1 cellular context compared by ENCODE assay signal in the genomic region with DNA sequence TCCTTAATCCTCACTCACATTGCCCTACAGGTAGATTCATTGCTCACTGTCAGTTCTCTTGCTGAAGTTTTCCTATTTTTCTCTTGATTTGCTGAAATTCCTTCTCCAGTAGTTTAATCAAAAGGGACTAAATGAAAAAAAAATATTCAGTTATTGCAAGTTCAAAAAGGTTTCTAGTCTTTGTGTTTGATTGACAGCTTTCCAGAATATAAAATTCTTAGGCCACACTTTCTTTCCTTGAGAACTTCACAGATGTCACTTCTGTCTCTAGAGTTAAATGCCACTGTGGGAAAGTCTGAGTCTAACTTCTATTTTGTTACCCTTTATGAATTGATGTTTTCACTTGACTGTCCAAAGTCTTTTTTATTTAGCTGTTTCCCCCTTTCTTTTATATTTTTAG.
A peak's percentile ranks its signal among the peaks of the same experiment; 100 is the strongest.
TF ChIP-seq lines count a peak whose summit lies in the region.

No MANE protein-coding gene starts in this region.

TF ChIP-seq in K562, 482 proteins besides CTCF, POLR2A, EP300 and RAD21 (continued from another document):
- TF ChIP-seq, protein P1, sequence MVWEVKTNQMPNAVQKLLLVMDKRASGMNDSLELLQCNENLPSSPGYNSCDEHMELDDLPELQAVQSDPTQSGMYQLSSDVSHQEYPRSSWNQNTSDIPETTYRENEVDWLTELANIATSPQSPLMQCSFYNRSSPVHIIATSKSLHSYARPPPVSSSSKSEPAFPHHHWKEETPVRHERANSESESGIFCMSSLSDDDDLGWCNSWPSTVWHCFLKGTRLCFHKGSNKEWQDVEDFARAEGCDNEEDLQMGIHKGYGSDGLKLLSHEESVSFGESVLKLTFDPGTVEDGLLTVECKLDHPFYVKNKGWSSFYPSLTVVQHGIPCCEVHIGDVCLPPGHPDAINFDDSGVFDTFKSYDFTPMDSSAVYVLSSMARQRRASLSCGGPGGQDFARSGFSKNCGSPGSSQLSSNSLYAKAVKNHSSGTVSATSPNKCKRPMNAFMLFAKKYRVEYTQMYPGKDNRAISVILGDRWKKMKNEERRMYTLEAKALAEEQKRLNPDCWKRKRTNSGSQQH (CRISPR knock-in tag; IDR thresholded peaks at IDR 0.05), result no peak
- TF ChIP-seq, protein P2, sequence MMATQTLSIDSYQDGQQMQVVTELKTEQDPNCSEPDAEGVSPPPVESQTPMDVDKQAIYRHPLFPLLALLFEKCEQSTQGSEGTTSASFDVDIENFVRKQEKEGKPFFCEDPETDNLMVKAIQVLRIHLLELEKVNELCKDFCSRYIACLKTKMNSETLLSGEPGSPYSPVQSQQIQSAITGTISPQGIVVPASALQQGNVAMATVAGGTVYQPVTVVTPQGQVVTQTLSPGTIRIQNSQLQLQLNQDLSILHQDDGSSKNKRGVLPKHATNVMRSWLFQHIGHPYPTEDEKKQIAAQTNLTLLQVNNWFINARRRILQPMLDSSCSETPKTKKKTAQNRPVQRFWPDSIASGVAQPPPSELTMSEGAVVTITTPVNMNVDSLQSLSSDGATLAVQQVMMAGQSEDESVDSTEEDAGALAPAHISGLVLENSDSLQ (IDR thresholded peaks at IDR 0.05), result peak; percentile 67
- no peak for TF ChIP-seq HMG20B (CRISPR knock-in tag; IDR thresholded peaks at IDR 0.05)
